Comparison of ENCODE assay signal across 21 cellular contexts in the genomic region with DNA sequence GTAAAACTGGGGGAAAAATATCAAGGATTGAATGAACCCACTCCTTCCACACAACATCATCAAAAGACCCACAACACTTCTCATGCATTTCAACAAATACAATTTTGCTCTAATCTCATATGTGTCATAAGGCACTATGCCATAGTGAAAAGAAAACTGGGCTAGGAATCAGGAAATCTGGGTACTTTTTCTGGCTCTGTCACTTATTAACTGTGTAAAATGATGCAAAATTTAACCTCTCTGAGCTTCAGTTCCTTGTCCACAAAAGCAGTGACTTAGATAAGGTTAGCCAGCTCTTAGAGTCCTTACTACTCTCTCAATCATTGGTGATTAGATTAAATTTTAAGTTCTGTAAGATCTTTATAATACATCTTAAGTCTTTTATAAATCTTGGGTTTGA.
DNase-seq lines count a peak whose midpoint lies in the region; ATAC-seq lines count a peak whose summit lies in the region.
"Had no signal": no experiment of that assay in that cellular context is flagged by ENCODE, and none has a peak within 500 bp of the region (broad histone marks: within the 10 kb centered on the region; RNA-seq: fewer than 3 reads in every experiment).

No MANE protein-coding gene starts in this region.

- H3K4me3 ChIP-seq in aorta (ENCODE audit: low read length in 2 of 2), result no peak overlapping the region
- H3K4me3 ChIP-seq: left lung, MG63, testis had no signal

- peak; percentile 24 for DNase-seq in kidney glomerular epithelial cell (lab: John Stamatoyannopoulos, UW)
- no peak for DNase-seq in aorta
- no peak for DNase-seq in NCI-H1105 (lab: John Stamatoyannopoulos, UW)
- DNase-seq: activated CD4-positive, alpha-beta T cell treated with anti-CD3 and anti-CD28 coated beads for 1 hour; C1 segment of cervical spinal cord; effector memory CD4-positive, alpha-beta T cell; glutamatergic neuron; H9; left lung; MG63; NCI-H748 treated with DMSO at 0.1 percent for 48 hours; posterior cingulate gyrus; Right ventricle myocardium superior; SW 1271; testis had no signal

- H3K36me3 ChIP-seq in aorta (ENCODE audit: control insufficient read depth in 1 of 2, insufficient read depth in 2 of 2, low read length in 1 of 2), result no peaks in the 10 kb centered on the region
- H3K36me3 ChIP-seq: left lung, MG63 had no signal

- H3K9me3 ChIP-seq in aorta (ENCODE audit: control insufficient read depth, low read length), result no peaks in the 10 kb centered on the region
- H3K9me3 ChIP-seq: left lung, MG63, testis had no signal

- peaks cover 2 to 8% of the 10 kb centered on the region in 2 donors for H3K4me1 ChIP-seq in aorta (ENCODE audit: control insufficient read depth in 1 of 2, insufficient read depth in 2 of 2, low read length in 2 of 2)
- H3K4me1 ChIP-seq: left lung, testis had no signal

- H3K27ac ChIP-seq in aorta (ENCODE audit: low read depth in 1 of 2, low read length in 2 of 2), result no peak overlapping the region
- H3K27ac ChIP-seq: left lung, testis had no signal

- H3K27me3 ChIP-seq in aorta (ENCODE audit: control insufficient read depth in 1 of 2, insufficient read depth in 2 of 2, low read length in 1 of 2), result no peaks in the 10 kb centered on the region
- H3K27me3 ChIP-seq: left lung, MG63, testis had no signal

- ATAC-seq in GM18520 (IDR thresholded peaks at IDR 0.05; ENCODE audit: unreplicated experiment) (peak; percentile 26), GM19468 (IDR thresholded peaks at IDR 0.05; ENCODE audit: extremely low read depth, unreplicated experiment) (peak; percentile 11), HG03342 (IDR thresholded peaks at IDR 0.05; ENCODE audit: unreplicated experiment) (peak; percentile 39), HG02571 (IDR thresholded peaks at IDR 0.05; ENCODE audit: unreplicated experiment) (no peak), aorta (ENCODE audit: low FRiP score) (no peak), GM19023 (IDR thresholded peaks at IDR 0.05; ENCODE audit: unreplicated experiment) (no peak)
- ATAC-seq: left lung; stimulated activated effector memory CD8-positive, alpha-beta T cell treated with anti-CD3 and anti-CD28 coated beads, Interleukin-12 subunit alpha, Interleukin-12 subunit beta, amount 100 ng/mL, for 72 hours had no signal

- intact Hi-C loops in aorta (cut with DNase I), result no loop called here

Comparison
In these comparisons a context has a peak if more than half of its experiments do, and no peak if none do; other contexts are left out.
1. ATAC-seq: peak in GM18520 (single experiment), GM19468 (single experiment) and HG03342 (single experiment); none in HG02571 (single experiment), aorta (single experiment) and GM19023 (single experiment).